8 cellular contexts compared by ENCODE assay signal in genomic region chr9:131608469-131609115, GRCh38.
DNase-seq lines count a peak whose midpoint lies in the region; ATAC-seq, FAIRE-seq and TF ChIP-seq lines count a peak whose summit lies in the region.

No MANE protein-coding gene starts in this region.

- H3K36me3 Mint-ChIP-seq in activated T-helper 17 cell treated with anti-CD3 and anti-CD28 coated beads, Interleukin-2, amount 50 U/mL, for 72 hours (ENCODE audit: low read depth) = peaks cover 98% of the 10 kb centered on the region
- H3K36me3 Mint-ChIP-seq in progenitor cell of endocrine pancreas (ENCODE audit: insufficient read depth) = peaks cover 16% of the 10 kb centered on the region

- no peak for FAIRE-seq in small intestine (lab: Jason Lieb, UNC)

- peak; percentile 70 for DNase-seq in GM04504 (ENCODE audit: low read depth)
- DNase-seq in head of caudate nucleus = peak in 29 of 42 donors; percentile 28 to 82 (median 59)
- no peak for DNase-seq in progenitor cell of endocrine pancreas (ENCODE audit: low spot score, unreplicated experiment)
- no peak for DNase-seq in small intestine
- no peak for DNase-seq in NCI-H526 (lab: John Stamatoyannopoulos, UW)
- no peak for DNase-seq in NOMO-1 (lab: John Stamatoyannopoulos, UW; ENCODE audit: unreplicated experiment in 2 of 2)

- 55 to 79% (median 73%) methylated on average over 13 of the region's 13 CpGs for WGBS in small intestine, 3 donors

- intact Hi-C loops in head of caudate nucleus (cut with DNase I) = no loop called here

- no peaks in the 10 kb centered on the region for H3K27me3 Mint-ChIP-seq in activated T-helper 17 cell treated with anti-CD3 and anti-CD28 coated beads, Interleukin-2, amount 50 U/mL, for 72 hours
- no peaks in the 10 kb centered on the region for H3K27me3 Mint-ChIP-seq in progenitor cell of endocrine pancreas

- no peak overlapping the region for H3K4me3 Mint-ChIP-seq in activated T-helper 17 cell treated with anti-CD3 and anti-CD28 coated beads, Interleukin-2, amount 50 U/mL, for 72 hours
- H3K4me3 Mint-ChIP-seq in progenitor cell of endocrine pancreas (ENCODE audit: low read depth) = no peak overlapping the region

- peak overlapping the region; percentile 42 for H3K27ac Mint-ChIP-seq in activated T-helper 17 cell treated with anti-CD3 and anti-CD28 coated beads, Interleukin-2, amount 50 U/mL, for 72 hours
- H3K27ac Mint-ChIP-seq in progenitor cell of endocrine pancreas = peak overlapping the region; percentile 92

- no peak overlapping the region for H3K4me3 ChIP-seq in small intestine (ENCODE audit: low read depth in 1 of 2, low read length in 2 of 2)

- TF ChIP-seq CTCF in progenitor cell of endocrine pancreas (IDR thresholded peaks at IDR 0.05; ENCODE audit: unreplicated experiment) = no peak

- H3K27ac ChIP-seq in small intestine (ENCODE audit: low read depth in 1 of 2, low read length in 1 of 2) = peak overlapping the region in 1 of 2 donors; percentile 41

- no peaks in the 10 kb centered on the region for H3K4me1 ChIP-seq in small intestine (ENCODE audit: control insufficient read depth in 2 of 2, insufficient read depth in 1 of 2, low read depth in 1 of 2, low read length in 1 of 2)

- no peaks in the 10 kb centered on the region for H3K27me3 ChIP-seq in small intestine (ENCODE audit: control insufficient read depth in 2 of 2, insufficient read depth in 2 of 2, low read length in 2 of 2)

- H3K4me1 Mint-ChIP-seq in activated T-helper 17 cell treated with anti-CD3 and anti-CD28 coated beads, Interleukin-2, amount 50 U/mL, for 72 hours = peaks cover 13% of the 10 kb centered on the region
- H3K4me1 Mint-ChIP-seq in progenitor cell of endocrine pancreas (ENCODE audit: low read depth) = peaks cover 10% of the 10 kb centered on the region

- no peak for ATAC-seq in activated T-helper 17 cell treated with anti-CD3 and anti-CD28 coated beads, Interleukin-2, amount 50 U/mL, for 72 hours (replicated peaks)
- ATAC-seq in GM18907 (IDR thresholded peaks at IDR 0.05; ENCODE audit: unreplicated experiment) = no peak

- H3K9me3 Mint-ChIP-seq in activated T-helper 17 cell treated with anti-CD3 and anti-CD28 coated beads, Interleukin-2, amount 50 U/mL, for 72 hours = no peaks in the 10 kb centered on the region
- no peaks in the 10 kb centered on the region for H3K9me3 Mint-ChIP-seq in progenitor cell of endocrine pancreas (ENCODE audit: low read depth)

- peaks cover 4 to 13% of the 10 kb centered on the region in 2 donors for H3K36me3 ChIP-seq in small intestine (ENCODE audit: control insufficient read depth in 2 of 2, insufficient read depth in 2 of 2, low read length in 2 of 2)

- no peaks in the 10 kb centered on the region for H3K9me3 ChIP-seq in small intestine (ENCODE audit: control insufficient read depth, low read depth)

Comparison
In these comparisons a context has a peak if more than half of its experiments do, and no peak if none do; other contexts are left out.
1. DNase-seq: peak in GM04504 (single experiment) and head of caudate nucleus (29 of 42); none in progenitor cell of endocrine pancreas (single experiment), small intestine (single experiment), NCI-H526 (0 of 2) and NOMO-1 (0 of 2).